26 cellular contexts compared by ENCODE assay signal in the genomic region with DNA sequence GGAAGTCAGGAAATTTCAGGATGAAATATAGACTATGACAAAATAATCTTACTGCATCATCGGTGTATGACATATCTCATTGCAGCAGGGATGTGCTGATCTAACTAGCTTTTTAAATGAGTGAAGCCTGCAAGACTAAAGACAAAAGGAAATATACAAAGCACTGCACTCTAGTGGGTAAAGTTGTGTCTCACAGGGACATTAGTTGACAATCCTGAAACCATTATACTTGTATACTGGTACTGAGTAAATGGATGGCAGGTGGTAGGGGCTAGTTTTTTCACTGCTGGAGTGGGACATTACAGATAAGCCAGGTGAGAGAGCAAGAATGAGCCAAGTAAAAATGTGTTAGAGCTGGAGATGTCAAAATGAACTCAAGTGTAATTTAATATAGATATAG.
DNase-seq lines count a peak whose midpoint lies in the region; ATAC-seq and TF ChIP-seq lines count a peak whose summit lies in the region.
"Had no signal": no experiment of that assay in that cellular context is flagged by ENCODE, and none has a peak within 500 bp of the region (broad histone marks: within the 10 kb centered on the region; RNA-seq: fewer than 3 reads in every experiment).

No MANE protein-coding gene starts in this region.

- peaks cover 0 to 12% (median 6%) of the 10 kb centered on the region in 8 donors for H3K9me3 ChIP-seq in spleen
- H3K9me3 ChIP-seq: neutrophil, Peyer's patch, SJSA1, upper lobe of left lung had no signal

- H3K27ac ChIP-seq in spleen: no peak overlapping the region
- H3K27ac ChIP-seq: neutrophil, Peyer's patch, SJSA1, stomach, upper lobe of left lung had no signal

- no peaks in the 10 kb centered on the region for H3K36me3 ChIP-seq in spleen
- H3K36me3 ChIP-seq: neutrophil, Peyer's patch, SJSA1, stomach, upper lobe of left lung had no signal

- H3K4me3 Mint-ChIP-seq in neural crest cell: no peak overlapping the region
- H3K4me3 Mint-ChIP-seq: activated B cell treated with CpG ODN at 0.5 μM for 24 hours; B cell; dendritic cell treated with granulocyte-macrophage colony-stimulating factor and Interleukin-4, amounts not matched to agents 40 ng/mL and 50 ng/mL, for 4 days had no signal

- H3K4me1 ChIP-seq in spleen: no peaks in the 10 kb centered on the region
- H3K4me1 ChIP-seq: Peyer's patch, SJSA1, stomach, upper lobe of left lung had no signal

- H3K27me3 ChIP-seq in spleen (replicated peaks in 1 of 7): no peaks in the 10 kb centered on the region
- H3K27me3 ChIP-seq: neutrophil, Peyer's patch, SJSA1, upper lobe of left lung had no signal

- intact Hi-C loops in spleen (cut with DNase I; ENCODE audit: low total_unique reads): no loop called here

- H3K4me1 Mint-ChIP-seq in neural crest cell: no peaks in the 10 kb centered on the region
- H3K4me1 Mint-ChIP-seq: activated B cell treated with CpG ODN at 0.5 μM for 24 hours, B cell had no signal

- no peak overlapping the region for H3K27ac Mint-ChIP-seq in neural crest cell (ENCODE audit: unreplicated experiment)
- H3K27ac Mint-ChIP-seq: activated B cell treated with CpG ODN at 0.5 μM for 24 hours; B cell; dendritic cell treated with granulocyte-macrophage colony-stimulating factor and Interleukin-4, amounts not matched to agents 40 ng/mL and 50 ng/mL, for 4 days had no signal

- no peak overlapping the region for H3K4me3 ChIP-seq in spleen
- H3K4me3 ChIP-seq: K562, Peyer's patch, SJSA1, smooth muscle cell, stomach, upper lobe of left lung had no signal

- 81 to 90% (median 85%) methylated on average over 1 of the region's 1 CpG for WGBS in spleen, 5 donors

- ATAC-seq in GM21723 (IDR thresholded peaks at IDR 0.05; ENCODE audit: unreplicated experiment): no peak
- ATAC-seq: K562, left ventricle myocardium superior had no signal

- peak; percentile 14 for DNase-seq in NCI-H1105 treated with DMSO at 0.1 percent for 48 hours (lab: John Stamatoyannopoulos, UW)
- DNase-seq in NCI-H1105 (lab: John Stamatoyannopoulos, UW): no peak
- peak; percentile 4 for DNase-seq in NAMALWA (ENCODE audit: low spot score)
- peak; percentile 1 for DNase-seq in cerebellar cortex (ENCODE audit: low spot score)
- no peak for DNase-seq in neural crest cell (ENCODE audit: low read depth, low spot score)
- DNase-seq in stimulated activated CD4-positive, alpha-beta T cell treated with anti-CD3 and anti-CD28 coated beads, Interleukin-2, amount 100 ng/mL, for 48 hours: no peak
- no peak for DNase-seq in spleen
- DNase-seq: 8988T; activated B cell treated with CpG ODN at 0.5 μM for 24 hours; activated CD4-positive, alpha-beta T cell treated with anti-CD3 and anti-CD28 coated beads, Interleukin-2, amount 50 U/mL, for 48 hours; activated gamma-delta T cell; activated T-cell treated with anti-CD3 and anti-CD28 coated beads for 4 hours; COR-L47; left ventricle myocardium superior; NCI-H1048; NCI-H2081 treated with DMSO at 0.1 percent for 48 hours; Peyer's patch; stomach; upper lobe of left lung had no signal

- peaks cover 7% of the 10 kb centered on the region for H3K9me3 Mint-ChIP-seq in neural crest cell

- no peak for TF ChIP-seq POLR2A in spleen (IDR thresholded peaks at IDR 0.05)

- peaks cover 6% of the 10 kb centered on the region for H3K36me3 Mint-ChIP-seq in neural crest cell (ENCODE audit: low read depth)

- TF ChIP-seq CTCF in neural crest cell (conservative IDR thresholded peaks at IDR 0.05): peak; percentile 35
- no peak for TF ChIP-seq CTCF in spleen (IDR thresholded peaks at IDR 0.05 in 8 of 11, conservative IDR thresholded peaks at IDR 0.05 in 3 of 11)

- H3K27me3 Mint-ChIP-seq in neural crest cell (ENCODE audit: low read depth): no peaks in the 10 kb centered on the region
- H3K27me3 Mint-ChIP-seq: dendritic cell treated with granulocyte-macrophage colony-stimulating factor and Interleukin-4, amounts not matched to agents 40 ng/mL and 50 ng/mL, for 4 days had no signal

Comparison
In these comparisons a context has a peak if more than half of its experiments do, and no peak if none do; other contexts are left out.
1. DNase-seq: peak in NCI-H1105 treated with DMSO at 0.1 percent for 48 hours (single experiment), NAMALWA (single experiment) and cerebellar cortex (single experiment); none in NCI-H1105 (single experiment), neural crest cell (single experiment), stimulated activated CD4-positive, alpha-beta T cell treated with anti-CD3 and anti-CD28 coated beads, Interleukin-2, amount 100 ng/mL, for 48 hours (0 of 2) and spleen (single experiment).